Comparison of ENCODE assay signal across 1 cellular context in genomic region chr19:10717054-10717355, GRCh38.
TF ChIP-seq lines count a peak whose summit lies in the region.

No MANE protein-coding gene starts in this region.

TF ChIP-seq in GM12878, 131 proteins besides CTCF, POLR2A, EP300 and RAD21 (continued from another document):
- TF ChIP-seq GATAD2B (conservative IDR thresholded peaks at IDR 0.05; ENCODE audit: low read depth) (0 out of 2 replicates have a peak, but pooled peaks have one; percentile 39), BCL11A (IDR thresholded peaks at IDR 0.05; ENCODE audit: low read depth, low read length) (no peak), KAT2A (conservative IDR thresholded peaks at IDR 0.05; ENCODE audit: control insufficient read depth, low read depth, low read length) (no peak), PML (IDR thresholded peaks at IDR 0.05; ENCODE audit: low read length) (no peak), BHLHE40 (IDR thresholded peaks at IDR 0.05; ENCODE audit: borderline replicate concordance in 1 of 2, low read depth in 2 of 2, low read length in 1 of 2) (no peak), JUNB (IDR thresholded peaks at IDR 0.05) (no peak), HDGF (IDR thresholded peaks at IDR 0.05) (peak; percentile 82; the same call in 1 of the 2 replicates), RBBP5 (conservative IDR thresholded peaks at IDR 0.05) (no peak), ATF7 (IDR thresholded peaks at IDR 0.05; ENCODE audit: low read depth) (no peak), TCF7 (IDR thresholded peaks at IDR 0.05; ENCODE audit: borderline replicate concordance) (no peak), ZZZ3 (IDR thresholded peaks at IDR 0.05; ENCODE audit: control insufficient read depth, insufficient read length, low read depth) (no peak), CEBPB (IDR thresholded peaks at IDR 0.05; ENCODE audit: borderline replicate concordance in 1 of 2, low read depth in 2 of 2, low read length in 2 of 2) (no peak), LARP7 (IDR thresholded peaks at IDR 0.05) (no peak), HDAC2 (IDR thresholded peaks at IDR 0.05) (no peak), MYB (IDR thresholded peaks at IDR 0.05; ENCODE audit: borderline replicate concordance, low read depth, low read length) (no peak), RAD51 (IDR thresholded peaks at IDR 0.05) (no peak), IKZF1 (conservative IDR thresholded peaks at IDR 0.05) (no peak), ZNF207 (IDR thresholded peaks at IDR 0.05; ENCODE audit: borderline replicate concordance) (0 out of 2 replicates have a peak, but pooled peaks have one; percentile 54), STAT1 (conservative IDR thresholded peaks at IDR 0.05) (no peak), WRNIP1 (IDR thresholded peaks at IDR 0.05; ENCODE audit: borderline replicate concordance, low read depth, low read length) (no peak), IRF5 (IDR thresholded peaks at IDR 0.05; ENCODE audit: borderline replicate concordance) (no peak)
- TF ChIP-seq, protein P1, sequence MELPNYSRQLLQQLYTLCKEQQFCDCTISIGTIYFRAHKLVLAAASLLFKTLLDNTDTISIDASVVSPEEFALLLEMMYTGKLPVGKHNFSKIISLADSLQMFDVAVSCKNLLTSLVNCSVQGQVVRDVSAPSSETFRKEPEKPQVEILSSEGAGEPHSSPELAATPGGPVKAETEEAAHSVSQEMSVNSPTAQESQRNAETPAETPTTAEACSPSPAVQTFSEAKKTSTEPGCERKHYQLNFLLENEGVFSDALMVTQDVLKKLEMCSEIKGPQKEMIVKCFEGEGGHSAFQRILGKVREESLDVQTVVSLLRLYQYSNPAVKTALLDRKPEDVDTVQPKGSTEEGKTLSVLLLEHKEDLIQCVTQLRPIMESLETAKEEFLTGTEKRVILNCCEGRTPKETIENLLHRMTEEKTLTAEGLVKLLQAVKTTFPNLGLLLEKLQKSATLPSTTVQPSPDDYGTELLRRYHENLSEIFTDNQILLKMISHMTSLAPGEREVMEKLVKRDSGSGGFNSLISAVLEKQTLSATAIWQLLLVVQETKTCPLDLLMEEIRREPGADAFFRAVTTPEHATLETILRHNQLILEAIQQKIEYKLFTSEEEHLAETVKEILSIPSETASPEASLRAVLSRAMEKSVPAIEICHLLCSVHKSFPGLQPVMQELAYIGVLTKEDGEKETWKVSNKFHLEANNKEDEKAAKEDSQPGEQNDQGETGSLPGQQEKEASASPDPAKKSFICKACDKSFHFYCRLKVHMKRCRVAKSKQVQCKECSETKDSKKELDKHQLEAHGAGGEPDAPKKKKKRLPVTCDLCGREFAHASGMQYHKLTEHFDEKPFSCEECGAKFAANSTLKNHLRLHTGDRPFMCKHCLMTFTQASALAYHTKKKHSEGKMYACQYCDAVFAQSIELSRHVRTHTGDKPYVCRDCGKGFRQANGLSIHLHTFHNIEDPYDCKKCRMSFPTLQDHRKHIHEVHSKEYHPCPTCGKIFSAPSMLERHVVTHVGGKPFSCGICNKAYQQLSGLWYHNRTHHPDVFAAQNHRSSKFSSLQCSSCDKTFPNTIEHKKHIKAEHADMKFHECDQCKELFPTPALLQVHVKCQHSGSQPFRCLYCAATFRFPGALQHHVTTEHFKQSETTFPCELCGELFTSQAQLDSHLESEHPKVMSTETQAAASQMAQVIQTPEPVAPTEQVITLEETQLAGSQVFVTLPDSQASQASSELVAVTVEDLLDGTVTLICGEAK (IDR thresholded peaks at IDR 0.05; ENCODE audit: borderline replicate concordance) = no peak
- TF ChIP-seq, protein P2, sequence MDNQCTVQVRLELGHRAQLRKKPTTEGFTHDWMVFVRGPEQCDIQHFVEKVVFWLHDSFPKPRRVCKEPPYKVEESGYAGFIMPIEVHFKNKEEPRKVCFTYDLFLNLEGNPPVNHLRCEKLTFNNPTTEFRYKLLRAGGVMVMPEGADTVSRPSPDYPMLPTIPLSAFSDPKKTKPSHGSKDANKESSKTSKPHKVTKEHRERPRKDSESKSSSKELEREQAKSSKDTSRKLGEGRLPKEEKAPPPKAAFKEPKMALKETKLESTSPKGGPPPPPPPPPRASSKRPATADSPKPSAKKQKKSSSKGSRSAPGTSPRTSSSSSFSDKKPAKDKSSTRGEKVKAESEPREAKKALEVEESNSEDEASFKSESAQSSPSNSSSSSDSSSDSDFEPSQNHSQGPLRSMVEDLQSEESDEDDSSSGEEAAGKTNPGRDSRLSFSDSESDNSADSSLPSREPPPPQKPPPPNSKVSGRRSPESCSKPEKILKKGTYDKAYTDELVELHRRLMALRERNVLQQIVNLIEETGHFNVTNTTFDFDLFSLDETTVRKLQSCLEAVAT (IDR thresholded peaks at IDR 0.05) = peak; percentile 87
- TF ChIP-seq, protein P3, sequence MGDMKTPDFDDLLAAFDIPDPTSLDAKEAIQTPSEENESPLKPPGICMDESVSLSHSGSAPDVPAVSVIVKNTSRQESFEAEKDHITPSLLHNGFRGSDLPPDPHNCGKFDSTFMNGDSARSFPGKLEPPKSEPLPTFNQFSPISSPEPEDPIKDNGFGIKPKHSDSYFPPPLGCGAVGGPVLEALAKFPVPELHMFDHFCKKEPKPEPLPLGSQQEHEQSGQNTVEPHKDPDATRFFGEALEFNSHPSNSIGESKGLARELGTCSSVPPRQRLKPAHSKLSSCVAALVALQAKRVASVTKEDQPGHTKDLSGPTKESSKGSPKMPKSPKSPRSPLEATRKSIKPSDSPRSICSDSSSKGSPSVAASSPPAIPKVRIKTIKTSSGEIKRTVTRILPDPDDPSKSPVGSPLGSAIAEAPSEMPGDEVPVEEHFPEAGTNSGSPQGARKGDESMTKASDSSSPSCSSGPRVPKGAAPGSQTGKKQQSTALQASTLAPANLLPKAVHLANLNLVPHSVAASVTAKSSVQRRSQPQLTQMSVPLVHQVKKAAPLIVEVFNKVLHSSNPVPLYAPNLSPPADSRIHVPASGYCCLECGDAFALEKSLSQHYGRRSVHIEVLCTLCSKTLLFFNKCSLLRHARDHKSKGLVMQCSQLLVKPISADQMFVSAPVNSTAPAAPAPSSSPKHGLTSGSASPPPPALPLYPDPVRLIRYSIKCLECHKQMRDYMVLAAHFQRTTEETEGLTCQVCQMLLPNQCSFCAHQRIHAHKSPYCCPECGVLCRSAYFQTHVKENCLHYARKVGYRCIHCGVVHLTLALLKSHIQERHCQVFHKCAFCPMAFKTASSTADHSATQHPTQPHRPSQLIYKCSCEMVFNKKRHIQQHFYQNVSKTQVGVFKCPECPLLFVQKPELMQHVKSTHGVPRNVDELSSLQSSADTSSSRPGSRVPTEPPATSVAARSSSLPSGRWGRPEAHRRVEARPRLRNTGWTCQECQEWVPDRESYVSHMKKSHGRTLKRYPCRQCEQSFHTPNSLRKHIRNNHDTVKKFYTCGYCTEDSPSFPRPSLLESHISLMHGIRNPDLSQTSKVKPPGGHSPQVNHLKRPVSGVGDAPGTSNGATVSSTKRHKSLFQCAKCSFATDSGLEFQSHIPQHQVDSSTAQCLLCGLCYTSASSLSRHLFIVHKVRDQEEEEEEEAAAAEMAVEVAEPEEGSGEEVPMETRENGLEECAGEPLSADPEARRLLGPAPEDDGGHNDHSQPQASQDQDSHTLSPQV (IDR thresholded peaks at IDR 0.05) = no peak
- TF ChIP-seq, protein P4, sequence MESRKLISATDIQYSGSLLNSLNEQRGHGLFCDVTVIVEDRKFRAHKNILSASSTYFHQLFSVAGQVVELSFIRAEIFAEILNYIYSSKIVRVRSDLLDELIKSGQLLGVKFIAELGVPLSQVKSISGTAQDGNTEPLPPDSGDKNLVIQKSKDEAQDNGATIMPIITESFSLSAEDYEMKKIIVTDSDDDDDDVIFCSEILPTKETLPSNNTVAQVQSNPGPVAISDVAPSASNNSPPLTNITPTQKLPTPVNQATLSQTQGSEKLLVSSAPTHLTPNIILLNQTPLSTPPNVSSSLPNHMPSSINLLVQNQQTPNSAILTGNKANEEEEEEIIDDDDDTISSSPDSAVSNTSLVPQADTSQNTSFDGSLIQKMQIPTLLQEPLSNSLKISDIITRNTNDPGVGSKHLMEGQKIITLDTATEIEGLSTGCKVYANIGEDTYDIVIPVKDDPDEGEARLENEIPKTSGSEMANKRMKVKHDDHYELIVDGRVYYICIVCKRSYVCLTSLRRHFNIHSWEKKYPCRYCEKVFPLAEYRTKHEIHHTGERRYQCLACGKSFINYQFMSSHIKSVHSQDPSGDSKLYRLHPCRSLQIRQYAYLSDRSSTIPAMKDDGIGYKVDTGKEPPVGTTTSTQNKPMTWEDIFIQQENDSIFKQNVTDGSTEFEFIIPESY (IDR thresholded peaks at IDR 0.05) = peak; percentile 51; the same call in 1 of the 2 replicates
